Comparison of ENCODE assay signal across 15 cellular contexts in genomic region chr16:58048914-58049696, GRCh38.
"Had no signal": no experiment of that assay in that cellular context is flagged by ENCODE, and none has a peak within 500 bp of the region (broad histone marks: within the 10 kb centered on the region; RNA-seq: fewer than 3 reads in every experiment).

No MANE protein-coding gene starts in this region.

- H3K4me3 ChIP-seq: ascending aorta had no signal

- H3K27me3 Mint-ChIP-seq: activated CD4-positive, alpha-beta T cell treated with anti-CD3 and anti-CD28 coated beads for 36 hours; activated naive CD8-positive, alpha-beta T cell treated with anti-CD3 and anti-CD28 coated beads, Interleukin-2, amount 50 U/mL, for 24 hours; progenitor cell of endocrine pancreas had no signal

- H3K27ac ChIP-seq: ascending aorta, foreskin keratinocyte, VCaP had no signal

- H3K9me3 Mint-ChIP-seq: activated naive CD8-positive, alpha-beta T cell treated with anti-CD3 and anti-CD28 coated beads, Interleukin-2, amount 50 U/mL, for 24 hours; activated T-helper 1 cell treated with anti-CD3 and anti-CD28 coated beads, Interleukin-12 subunit alpha, Interleukin-12 subunit beta, Interleukin-2, Interleukin-4 antibody, amounts not matched to agents 30 ng/mL and 10 ng/mL and 1 ng/mL, durations not matched to agents 14 hours and 24 hours and 36 hours had no signal

- H3K36me3 ChIP-seq: ascending aorta had no signal

- DNase-seq: activated CD4-positive, alpha-beta T cell treated with anti-CD3 and anti-CD28 coated beads for 36 hours; activated CD8-positive, alpha-beta memory T cell treated with anti-CD3 and anti-CD28 coated beads, Interleukin-2, amount 50 U/mL, for 48 hours; activated CD8-positive, alpha-beta T cell treated with anti-CD3 and anti-CD28 coated beads for 36 hours; activated naive CD4-positive, alpha-beta T cell; activated naive CD8-positive, alpha-beta T cell treated with anti-CD3 and anti-CD28 coated beads, Interleukin-2, amount 50 U/mL, for 24 hours; foreskin keratinocyte; nucleus accumbens; stimulated activated naive CD4-positive, alpha-beta T cell; substantia nigra; T-helper 1 cell had no signal

- H3K27me3 ChIP-seq: ascending aorta, foreskin keratinocyte had no signal

- H3K4me1 Mint-ChIP-seq: activated CD4-positive, alpha-beta T cell treated with anti-CD3 and anti-CD28 coated beads for 36 hours; activated naive CD8-positive, alpha-beta T cell treated with anti-CD3 and anti-CD28 coated beads, Interleukin-2, amount 50 U/mL, for 24 hours had no signal

- H3K4me1 ChIP-seq: ascending aorta, foreskin keratinocyte had no signal

- ATAC-seq: activated CD4-positive, alpha-beta T cell treated with anti-CD3 and anti-CD28 coated beads for 36 hours; activated CD8-positive, alpha-beta T cell treated with anti-CD3 and anti-CD28 coated beads for 36 hours; activated naive CD8-positive, alpha-beta T cell treated with anti-CD3 and anti-CD28 coated beads, Interleukin-2, amount 50 U/mL, for 24 hours; foreskin keratinocyte; left lobe of liver had no signal

- H3K4me3 Mint-ChIP-seq: activated CD4-positive, alpha-beta T cell treated with anti-CD3 and anti-CD28 coated beads for 36 hours; activated CD8-positive, alpha-beta T cell treated with anti-CD3 and anti-CD28 coated beads for 36 hours; activated naive CD8-positive, alpha-beta T cell treated with anti-CD3 and anti-CD28 coated beads, Interleukin-2, amount 50 U/mL, for 24 hours; activated T-helper 1 cell treated with anti-CD3 and anti-CD28 coated beads, Interleukin-12 subunit alpha, Interleukin-12 subunit beta, Interleukin-2, Interleukin-4 antibody, amounts not matched to agents 30 ng/mL and 10 ng/mL and 1 ng/mL, durations not matched to agents 14 hours and 24 hours and 36 hours had no signal

- H3K9me3 ChIP-seq: ascending aorta had no signal

- H3K27ac Mint-ChIP-seq: activated CD4-positive, alpha-beta T cell treated with anti-CD3 and anti-CD28 coated beads for 36 hours; activated CD8-positive, alpha-beta T cell treated with anti-CD3 and anti-CD28 coated beads for 36 hours; activated naive CD8-positive, alpha-beta T cell treated with anti-CD3 and anti-CD28 coated beads, Interleukin-2, amount 50 U/mL, for 24 hours; activated T-helper 1 cell treated with anti-CD3 and anti-CD28 coated beads, Interleukin-12 subunit alpha, Interleukin-12 subunit beta, Interleukin-2, Interleukin-4 antibody, amounts not matched to agents 30 ng/mL and 10 ng/mL and 1 ng/mL, durations not matched to agents 14 hours and 24 hours and 36 hours had no signal
